Comparison of ENCODE assay signal across 18 cellular contexts in the genomic region with DNA sequence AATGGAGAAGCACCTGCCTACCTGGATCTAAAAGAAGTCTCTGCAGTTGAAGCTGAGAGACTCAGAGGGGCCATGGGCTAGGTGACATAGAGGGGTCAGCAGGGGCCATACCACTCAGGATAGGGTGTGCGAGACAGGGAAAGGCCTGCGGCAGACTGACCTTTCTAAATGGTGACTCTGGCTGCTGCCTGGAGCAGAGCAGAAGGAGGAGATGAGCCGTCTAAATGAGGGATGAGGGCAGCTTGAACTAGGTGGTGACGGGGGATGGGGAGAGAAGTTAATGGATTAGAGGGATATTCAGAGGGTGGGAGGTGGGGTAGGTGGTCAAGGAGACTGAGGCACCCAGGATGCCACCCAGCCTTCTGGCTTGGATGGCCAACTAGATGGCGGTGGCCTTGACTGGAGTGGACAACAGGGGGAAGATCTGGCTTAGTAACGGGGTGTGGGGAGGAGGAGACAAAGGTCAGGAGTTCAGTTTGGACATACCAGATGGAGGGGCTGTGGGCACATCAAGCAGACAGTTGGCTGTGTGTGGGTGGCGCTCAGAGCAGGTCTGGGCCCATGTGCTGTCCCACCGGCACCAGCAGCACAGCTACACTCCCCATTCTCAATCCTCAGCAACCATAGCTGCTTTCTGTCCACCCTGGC. TPM values are rescaled to one million over a fixed set of nuclear protein-coding genes. Genes with fewer than 3 reads are reported as not detected.
"Had no signal": no experiment of that assay in that cellular context is flagged by ENCODE, and none has a peak within 500 bp of the region (broad histone marks: within the 10 kb centered on the region; RNA-seq: fewer than 3 reads in every experiment).

No MANE protein-coding gene starts in this region.

- H3K27ac Mint-ChIP-seq: activated naive CD8-positive, alpha-beta T cell treated with anti-CD3 and anti-CD28 coated beads for 36 hours; stimulated activated naive CD8-positive, alpha-beta T cell treated with anti-CD3 and anti-CD28 coated beads, Interleukin-15, Interleukin-2, amounts not matched to agents 100 ng/mL and 50 ng/mL, for 24 hours had no signal

- ATAC-seq: body of pancreas; foreskin keratinocyte; mucosa of descending colon; naive thymus-derived CD8-positive, alpha-beta T cell had no signal

- H3K9me3 Mint-ChIP-seq: activated naive CD8-positive, alpha-beta T cell treated with anti-CD3 and anti-CD28 coated beads for 36 hours; naive thymus-derived CD8-positive, alpha-beta T cell; stimulated activated naive CD8-positive, alpha-beta T cell treated with anti-CD3 and anti-CD28 coated beads, Interleukin-15, Interleukin-2, amounts not matched to agents 100 ng/mL and 50 ng/mL, for 24 hours had no signal

- H3K9me3 ChIP-seq: body of pancreas, colonic mucosa, mucosa of descending colon, neutrophil, suprapubic skin, upper lobe of left lung had no signal

- H3K27me3 Mint-ChIP-seq: activated naive CD8-positive, alpha-beta T cell treated with anti-CD3 and anti-CD28 coated beads for 36 hours; naive thymus-derived CD8-positive, alpha-beta T cell; stimulated activated naive CD8-positive, alpha-beta T cell treated with anti-CD3 and anti-CD28 coated beads, Interleukin-15, Interleukin-2, amounts not matched to agents 100 ng/mL and 50 ng/mL, for 24 hours had no signal

- H3K4me3 Mint-ChIP-seq: activated naive CD8-positive, alpha-beta T cell treated with anti-CD3 and anti-CD28 coated beads for 36 hours; stimulated activated naive CD8-positive, alpha-beta T cell treated with anti-CD3 and anti-CD28 coated beads, Interleukin-15, Interleukin-2, amounts not matched to agents 100 ng/mL and 50 ng/mL, for 24 hours had no signal

- H3K4me1 ChIP-seq: colonic mucosa had no signal

- H3K27ac ChIP-seq: colonic mucosa, foreskin keratinocyte, neutrophil, suprapubic skin, upper lobe of left lung had no signal

- H3K36me3 ChIP-seq: colonic mucosa, neutrophil, suprapubic skin, upper lobe of left lung had no signal

- H3K4me3 ChIP-seq: body of pancreas, colonic mucosa, mucosa of descending colon, suprapubic skin, upper lobe of left lung had no signal

- H3K27me3 ChIP-seq: body of pancreas, colonic mucosa, foreskin keratinocyte, neutrophil, suprapubic skin, upper lobe of left lung had no signal

- DNase-seq: activated CD4-positive, alpha-beta T cell treated with anti-CD3 and anti-CD28 coated beads for 1 hour; activated CD4-positive, alpha-beta T cell treated with anti-CD3 and anti-CD28 coated beads, Interleukin-2, amount 50 U/mL, for 4 hours; activated CD8-positive, alpha-beta memory T cell treated with anti-CD3 and anti-CD28 coated beads, Interleukin-2, amount 50 U/mL, for 48 hours; activated naive CD8-positive, alpha-beta T cell treated with anti-CD3 and anti-CD28 coated beads for 36 hours; amygdala; body of pancreas; central memory CD4-positive, alpha-beta T cell; colonic mucosa; effector memory CD4-positive, alpha-beta T cell; foreskin keratinocyte; glutamatergic neuron; upper lobe of left lung had no signal

RNA-seq across cellular contexts. Expression of a gene that starts 3.2 kb away (rescaled TPM):
- total RNA-seq: activated naive CD8-positive, alpha-beta T cell treated with anti-CD3 and anti-CD28 coated beads for 36 hours; foreskin keratinocyte; lung microvascular endothelial cell; mucosa of descending colon; naive thymus-derived CD8-positive, alpha-beta T cell had no signal
- polyA plus RNA-seq: foreskin keratinocyte; naive thymus-derived CD8-positive, alpha-beta T cell had no signal

RNA-seq across cellular contexts. Expression of a gene that starts 20.4 kb away (rescaled TPM):
- total RNA-seq: activated naive CD8-positive, alpha-beta T cell treated with anti-CD3 and anti-CD28 coated beads for 36 hours; foreskin keratinocyte; naive thymus-derived CD8-positive, alpha-beta T cell had no signal
- polyA plus RNA-seq: foreskin keratinocyte had no signal
